21 cellular contexts compared by ENCODE assay signal in genomic region chr12:44296624-44297197, GRCh38.
"Had no signal": no experiment of that assay in that cellular context is flagged by ENCODE, and none has a peak within 500 bp of the region (broad histone marks: within the 10 kb centered on the region; RNA-seq: fewer than 3 reads in every experiment).

No MANE protein-coding gene starts in this region.

- H3K4me3 Mint-ChIP-seq: activated CD4-positive, alpha-beta memory T cell treated with anti-CD3 and anti-CD28 coated beads, Interleukin-2, amount 10 ng/mL, durations not matched to agents 7 days and 5 days; activated CD4-positive, alpha-beta T cell treated with anti-CD3 and anti-CD28 coated beads, Interleukin-2, amount 10 ng/mL, durations not matched to agents 24 days and 14 days; central memory CD8-positive, alpha-beta T cell; natural killer cell; stimulated activated naive CD8-positive, alpha-beta T cell treated with anti-CD3 and anti-CD28 coated beads, Interleukin-15, Interleukin-2, amounts not matched to agents 100 ng/mL and 50 ng/mL, for 24 hours; T-helper 1 cell treated with Interleukin-12 subunit alpha and Interleukin-12 subunit beta and Interleukin-4 antibody, amounts not matched to agents 30 μg/mL and 1 μg/mL, for 36 hours had no signal

- H3K4me1 Mint-ChIP-seq: central memory CD8-positive, alpha-beta T cell; natural killer cell had no signal

- ATAC-seq: activated naive CD4-positive, alpha-beta T cell treated with anti-CD3 and anti-CD28 coated beads, Interleukin-2, amount 50 U/mL, for 72 hours; heart left ventricle; natural killer cell; pancreas; psoas muscle had no signal

- H3K27ac Mint-ChIP-seq: activated CD4-positive, alpha-beta memory T cell treated with anti-CD3 and anti-CD28 coated beads, Interleukin-2, amount 10 ng/mL, durations not matched to agents 7 days and 5 days; activated CD4-positive, alpha-beta T cell treated with anti-CD3 and anti-CD28 coated beads, Interleukin-2, amount 10 ng/mL, durations not matched to agents 24 days and 14 days; activated naive CD4-positive, alpha-beta T cell treated with anti-CD3 and anti-CD28 coated beads, Interleukin-2, amount 50 U/mL, for 72 hours; natural killer cell; stimulated activated naive CD8-positive, alpha-beta T cell treated with anti-CD3 and anti-CD28 coated beads, Interleukin-15, Interleukin-2, amounts not matched to agents 100 ng/mL and 50 ng/mL, for 24 hours; T-helper 1 cell treated with Interleukin-12 subunit alpha and Interleukin-12 subunit beta and Interleukin-4 antibody, amounts not matched to agents 30 μg/mL and 1 μg/mL, for 36 hours had no signal

- DNase-seq: activated CD4-positive, alpha-beta memory T cell treated with anti-CD3 and anti-CD28 coated beads, Interleukin-2, amount 10 ng/mL, durations not matched to agents 7 days and 5 days; activated CD4-positive, alpha-beta T cell treated with anti-CD3 and anti-CD28 coated beads, Interleukin-2, amount 10 ng/mL, durations not matched to agents 24 days and 14 days; brain microvascular endothelial cell; dorsolateral prefrontal cortex; esophagus squamous epithelium; heart left ventricle; natural killer cell; pancreas; psoas muscle; stimulated activated CD4-positive, alpha-beta T cell treated with anti-CD3 and anti-CD28 coated beads, Interleukin-12 subunit alpha, Interleukin-12 subunit beta, amount 100 ng/mL, for 4 hours; stimulated activated CD4-positive, alpha-beta T cell treated with anti-CD3 and anti-CD28 coated beads, Interleukin-4, amount 100 ng/mL, for 4 hours; substantia nigra; thyroid gland had no signal

- H3K27me3 ChIP-seq: ascending aorta, brain microvascular endothelial cell, dorsolateral prefrontal cortex, esophagus squamous epithelium, heart left ventricle, neutrophil, pancreas, right atrium auricular region, thyroid gland had no signal

- H3K27ac ChIP-seq: ascending aorta, brain microvascular endothelial cell, dorsolateral prefrontal cortex, esophagus squamous epithelium, heart left ventricle, neutrophil, pancreas, psoas muscle, right atrium auricular region, thyroid gland had no signal

- H3K9me3 ChIP-seq: neutrophil, pancreas, thyroid gland had no signal

- H3K4me1 ChIP-seq: ascending aorta, esophagus squamous epithelium, heart left ventricle, pancreas, psoas muscle, right atrium auricular region, thyroid gland had no signal

- H3K36me3 ChIP-seq: ascending aorta, brain microvascular endothelial cell, heart left ventricle, neutrophil, pancreas, right atrium auricular region, thyroid gland had no signal

- H3K27me3 Mint-ChIP-seq: activated CD4-positive, alpha-beta memory T cell treated with anti-CD3 and anti-CD28 coated beads, Interleukin-2, amount 10 ng/mL, durations not matched to agents 7 days and 5 days; activated CD4-positive, alpha-beta T cell treated with anti-CD3 and anti-CD28 coated beads, Interleukin-2, amount 10 ng/mL, durations not matched to agents 24 days and 14 days; central memory CD8-positive, alpha-beta T cell; stimulated activated naive CD8-positive, alpha-beta T cell treated with anti-CD3 and anti-CD28 coated beads, Interleukin-15, Interleukin-2, amounts not matched to agents 100 ng/mL and 50 ng/mL, for 24 hours had no signal

- H3K4me3 ChIP-seq: ascending aorta, dorsolateral prefrontal cortex, esophagus squamous epithelium, heart left ventricle, lung, pancreas, psoas muscle, right atrium auricular region, thyroid gland had no signal

- H3K9me3 Mint-ChIP-seq: activated CD4-positive, alpha-beta memory T cell treated with anti-CD3 and anti-CD28 coated beads, Interleukin-2, amount 10 ng/mL, durations not matched to agents 7 days and 5 days had no signal
